In the genomic region with DNA sequence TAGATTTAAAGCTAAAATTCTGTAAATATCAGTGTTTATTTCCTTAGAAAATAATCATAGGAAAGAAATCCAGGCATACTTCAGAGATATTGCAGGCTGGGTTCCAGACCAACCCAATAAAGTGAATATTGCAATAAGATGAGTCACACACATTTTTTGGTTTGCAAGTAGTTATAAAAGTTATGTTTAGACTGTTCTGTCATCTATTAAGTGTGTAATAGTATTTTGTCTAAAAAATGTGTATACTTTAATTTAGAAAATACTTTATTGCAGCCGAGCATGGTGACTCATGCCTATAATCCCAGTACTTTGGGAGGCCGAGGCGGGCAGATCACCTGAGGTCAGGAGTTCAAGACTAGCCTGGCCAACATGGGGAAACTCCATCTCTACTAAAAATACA, we compare ENCODE assay signal across 15 cellular contexts. TPM values are rescaled to one million over a fixed set of nuclear protein-coding genes. Genes with fewer than 3 reads are reported as not detected.
DNase-seq lines count a peak whose midpoint lies in the region; ATAC-seq and TF ChIP-seq lines count a peak whose summit lies in the region.
"Had no signal": no experiment of that assay in that cellular context is flagged by ENCODE, and none has a peak within 500 bp of the region (broad histone marks: within the 10 kb centered on the region; RNA-seq: fewer than 3 reads in every experiment).

No MANE protein-coding gene starts in this region.

- H3K4me3 ChIP-seq in choroid plexus epithelial cell (ENCODE audit: low read depth, low read length) = no peak overlapping the region
- H3K4me3 ChIP-seq: GM23338 had no signal

- no peak for TF ChIP-seq CTCF in choroid plexus epithelial cell (conservative IDR thresholded peaks at IDR 0.05; ENCODE audit: low read depth, low read length)

- DNase-seq in AG08396 (ENCODE audit: low spot score) = peak; percentile 37
- peak; percentile 81 for DNase-seq in LHCN-M2 (ENCODE audit: low read depth)
- DNase-seq in choroid plexus epithelial cell (ENCODE audit: low read depth) = peak; percentile 86
- DNase-seq in myocyte (ENCODE audit: low read depth) = peak; percentile 53
- DNase-seq in HEK293T (ENCODE audit: extremely low spot score) = no peak
- DNase-seq: cerebellar nuclear complex, GDM1, mesendoderm, NCI-H345, Right ventricle myocardium superior, WERI-Rb-1 had no signal

- CTCF ChIA-PET in HEK293T (lab: Yijun Ruan, JAX) = no interaction called here

- no peak for ATAC-seq in HG03354 (IDR thresholded peaks at IDR 0.05; ENCODE audit: poor library complexity, severe bottlenecking, unreplicated experiment)
- no peak for ATAC-seq in HG03565 (IDR thresholded peaks at IDR 0.05; ENCODE audit: unreplicated experiment)
- ATAC-seq in HG02763 (IDR thresholded peaks at IDR 0.05; ENCODE audit: unreplicated experiment) = no peak
- ATAC-seq: GM23338 had no signal

- POLR2A ChIA-PET in HEK293T (lab: Yijun Ruan, JAX) = no interaction called here

TF ChIP-seq in HEK293T, 16 proteins besides CTCF, POLR2A, EP300 and RAD21:
- TF ChIP-seq CTBP1 (IDR thresholded peaks at IDR 0.05; ENCODE audit: borderline replicate concordance) = no peak
- TF ChIP-seq ELF4 (IDR thresholded peaks at IDR 0.05) = no peak
- TF ChIP-seq BHLHE40 (IDR thresholded peaks at IDR 0.05; ENCODE audit: borderline replicate concordance) = no peak
- no peak for TF ChIP-seq SP1 (IDR thresholded peaks at IDR 0.05)
- no peak for TF ChIP-seq FOXK2 (IDR thresholded peaks at IDR 0.05)
- TF ChIP-seq HDGF (IDR thresholded peaks at IDR 0.05; ENCODE audit: borderline replicate concordance) = no peak

RNA-seq across cellular contexts. Expression of a gene that starts 6.9 kb away (rescaled TPM):
- 13.5 and 21.1 TPM in 2 replicates for total RNA-seq in LHCN-M2 (2014; rRNA removed)
- polyA plus RNA-seq in LHCN-M2 (2012) = 5.8 TPM
- total RNA-seq in myocyte = 25.1 and 28.3 TPM in 2 replicates
- 12.1 TPM for polyA plus RNA-seq in myocyte (2012)
